In the genomic region with DNA sequence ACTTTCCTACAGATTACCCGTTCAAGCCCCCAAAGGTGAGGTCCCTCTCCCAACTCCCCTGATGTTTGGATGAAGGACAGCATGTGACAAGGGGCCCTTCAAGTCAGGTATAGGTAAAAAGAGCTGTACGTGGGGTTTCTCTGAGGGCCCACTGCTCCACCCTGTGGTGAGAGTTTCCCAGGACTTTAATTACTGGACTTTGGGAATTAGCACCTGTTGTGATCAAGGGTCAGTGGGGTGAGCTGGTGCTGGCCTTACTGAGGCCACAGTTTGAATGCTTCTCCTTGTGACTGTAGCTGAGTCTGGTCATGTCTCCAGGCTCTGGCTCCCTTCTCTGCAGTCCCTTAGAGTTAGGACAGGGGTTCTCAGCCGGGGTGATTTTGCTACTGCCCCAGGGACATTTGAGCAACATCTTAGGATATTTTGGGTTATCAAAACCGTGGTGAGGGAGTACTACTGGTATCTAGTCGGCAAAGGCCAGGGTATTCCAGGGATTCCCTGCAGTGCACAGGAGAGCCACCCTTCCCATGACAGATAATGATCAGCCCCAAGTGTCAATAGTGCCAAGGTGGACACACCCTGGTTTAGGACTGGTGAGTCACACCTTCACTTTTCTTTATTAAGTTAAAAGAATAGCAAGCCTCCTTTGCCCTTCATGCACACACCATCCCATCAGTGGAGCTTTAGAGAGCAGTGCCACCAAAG, we compare ENCODE assay signal across 1 cellular context.
TF ChIP-seq lines count a peak whose summit lies in the region.

No MANE protein-coding gene starts in this region.

TF ChIP-seq in SK-N-SH treated with all-trans-retinoic acid at 6 μM for 48 hours, 23 proteins besides CTCF, POLR2A, EP300 and RAD21 (continued from another document):
- no peak for TF ChIP-seq CSRNP3 (CRISPR knock-in tag; IDR thresholded peaks at IDR 0.05)
- no peak for TF ChIP-seq TCF4 (CRISPR knock-in tag; IDR thresholded peaks at IDR 0.05; ENCODE audit: borderline replicate concordance)
- no peak for TF ChIP-seq CSDC2 (CRISPR knock-in tag; IDR thresholded peaks at IDR 0.05)
- TF ChIP-seq GLIS3 (CRISPR knock-in tag; IDR thresholded peaks at IDR 0.05): no peak
- TF ChIP-seq ZNF565 (CRISPR knock-in tag; conservative IDR thresholded peaks at IDR 0.05; ENCODE audit: low read depth): no peak
- TF ChIP-seq ZNF8 (CRISPR knock-in tag; IDR thresholded peaks at IDR 0.05): no peak
- no peak for TF ChIP-seq ZFP3 (CRISPR knock-in tag; IDR thresholded peaks at IDR 0.05)
- no peak for TF ChIP-seq PPARA (CRISPR knock-in tag; IDR thresholded peaks at IDR 0.05; ENCODE audit: borderline replicate concordance)
- no peak for TF ChIP-seq POU6F1 (CRISPR knock-in tag; IDR thresholded peaks at IDR 0.05; ENCODE audit: borderline replicate concordance, low read depth)
- no peak for TF ChIP-seq RARB (CRISPR knock-in tag; IDR thresholded peaks at IDR 0.05)
- no peak for TF ChIP-seq ARNTL (CRISPR knock-in tag; IDR thresholded peaks at IDR 0.05; ENCODE audit: borderline replicate concordance, low read depth)
- no peak for TF ChIP-seq TSHZ2 (CRISPR knock-in tag; IDR thresholded peaks at IDR 0.05)
